8 cellular contexts compared by ENCODE assay signal in the genomic region with DNA sequence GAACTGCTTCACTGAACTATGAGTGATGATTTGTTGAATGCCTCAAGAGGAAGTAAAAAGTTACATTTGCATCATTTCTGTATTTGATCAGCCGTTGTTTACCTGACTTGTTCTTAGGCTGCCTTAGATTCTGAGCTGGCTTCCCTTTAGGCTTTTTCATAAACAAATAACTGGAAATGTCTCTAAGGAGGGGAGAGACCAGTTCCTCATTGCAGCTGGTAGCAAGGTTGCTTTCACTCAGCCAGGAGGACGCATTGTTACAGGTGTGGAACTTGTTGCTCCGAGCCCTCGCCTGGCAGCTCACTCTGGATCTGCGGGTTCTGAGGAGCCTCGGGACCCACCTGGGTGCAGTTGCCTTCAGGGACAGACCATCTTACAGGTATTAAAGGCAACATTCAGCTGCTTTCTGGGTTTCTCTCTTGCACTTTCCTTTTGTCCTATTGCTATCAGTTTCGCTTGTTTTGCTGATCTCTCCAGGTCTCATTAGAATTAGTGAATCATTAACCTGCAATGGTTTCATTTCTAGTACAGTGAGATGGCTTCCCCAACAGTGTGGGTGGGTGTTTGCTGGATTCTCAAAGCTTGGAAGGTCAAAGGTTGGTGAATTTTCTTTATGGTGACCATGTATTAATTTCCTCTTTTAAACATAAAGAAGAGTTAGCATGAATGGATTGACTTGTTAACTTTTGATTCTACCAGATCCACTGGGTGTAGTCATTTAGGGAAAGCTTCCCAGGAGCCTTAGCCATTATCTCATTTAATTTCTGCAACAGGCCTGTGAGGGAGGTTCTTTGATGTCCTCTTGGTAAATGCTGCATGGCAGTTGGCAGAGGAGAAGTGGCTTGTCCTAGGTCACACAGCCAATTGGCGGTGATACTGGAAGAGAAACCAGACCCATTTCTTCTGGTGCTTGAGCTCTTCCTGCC. TPM values are rescaled to one million over a fixed set of nuclear protein-coding genes. Genes with fewer than 3 reads are reported as not detected.
DNase-seq lines count a peak whose midpoint lies in the region; ATAC-seq, FAIRE-seq and TF ChIP-seq lines count a peak whose summit lies in the region.

A gene with protein sequence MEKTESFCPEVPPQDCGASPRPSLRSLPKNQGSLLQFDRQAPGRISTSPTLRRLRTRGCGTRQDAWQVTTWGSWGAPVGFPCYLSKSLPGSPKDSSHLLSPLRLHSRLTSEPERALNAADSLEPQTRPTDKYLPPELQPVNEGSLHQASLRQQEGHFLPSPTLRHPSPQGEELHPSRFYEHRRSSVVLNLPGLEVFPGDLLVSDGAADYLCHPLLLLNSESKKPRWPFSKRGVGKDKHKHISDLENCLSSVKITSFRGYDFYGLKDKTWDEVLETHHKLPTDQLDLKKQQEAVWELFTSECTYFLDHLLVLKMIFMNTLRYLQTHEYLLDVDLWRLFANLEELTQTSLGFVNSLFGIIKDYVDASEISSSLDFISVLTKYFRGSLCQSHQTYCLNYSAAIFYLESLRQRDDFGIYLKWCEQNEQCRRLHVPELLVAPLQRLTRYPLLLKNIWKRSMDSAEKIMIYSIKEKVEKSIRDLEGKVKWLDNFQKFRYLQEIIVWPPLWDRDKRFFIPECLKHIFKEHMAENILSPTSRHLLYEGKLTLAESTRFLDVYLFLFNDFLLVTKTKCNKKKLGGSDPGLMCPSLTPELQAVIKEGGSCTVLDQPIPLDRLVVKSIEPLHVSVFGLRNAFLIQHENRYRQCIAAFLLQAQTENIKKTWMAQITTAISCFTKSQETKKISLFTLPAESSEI (plus strand): TSS at position 236 of the 926 bp plus-strand sequence. CDS start 3,643 bp downstream, outside the sequence.

- H3K36me3 ChIP-seq in small intestine (ENCODE audit: control insufficient read depth in 2 of 2, insufficient read depth in 2 of 2, low read length in 2 of 2) = no peaks in the 10 kb centered on the region

- H3K9me3 ChIP-seq in small intestine (ENCODE audit: control insufficient read depth, low read depth) = no peaks in the 10 kb centered on the region

- no peaks in the 10 kb centered on the region for H3K36me3 Mint-ChIP-seq in mesothelial cell of epicardium

- intact Hi-C loops in posterior vena cava (cut with DNase I) = no loop called here

- no peak for TF ChIP-seq CTCF in mesothelial cell of epicardium (IDR thresholded peaks at IDR 0.05; ENCODE audit: unreplicated experiment)

- H3K9me3 Mint-ChIP-seq in mesothelial cell of epicardium = peaks cover 5% of the 10 kb centered on the region

- 26 to 59% (median 27%) methylated on average over 8 of the region's 8 CpGs for WGBS in small intestine, 3 donors

- no peaks in the 10 kb centered on the region for H3K27me3 Mint-ChIP-seq in mesothelial cell of epicardium (ENCODE audit: low read depth)

- H3K4me1 Mint-ChIP-seq in mesothelial cell of epicardium = no peaks in the 10 kb centered on the region

- H3K4me1 ChIP-seq in small intestine (ENCODE audit: control insufficient read depth in 2 of 2, insufficient read depth in 1 of 2, low read depth in 1 of 2, low read length in 1 of 2) = no peaks in the 10 kb centered on the region

- H3K27ac ChIP-seq in small intestine (ENCODE audit: low read depth in 1 of 2, low read length in 1 of 2) = peak within 1 kb of the TSS; percentile 79 to 93

- no peak within 1 kb of the TSS for H3K27ac Mint-ChIP-seq in mesothelial cell of epicardium

- DNase-seq in RCC 7860 (ENCODE audit: low spot score) (peak; percentile 17), small intestine (peak; percentile 91), mesothelial cell of epicardium (ENCODE audit: low spot score in 2 of 2, unreplicated experiment in 2 of 2) (no peak), posterior vena cava (ENCODE audit: low spot score) (no peak), NCI-H2171 treated with DMSO at 0.1 percent for 48 hours (lab: John Stamatoyannopoulos, UW) (no peak)
- DNase-seq in stimulated activated CD4-positive, alpha-beta T cell treated with anti-CD3 and anti-CD28 coated beads, Interleukin-2, amount 100 ng/mL, for 24 hours = no peak

- H3K27me3 ChIP-seq in small intestine (ENCODE audit: control insufficient read depth in 2 of 2, insufficient read depth in 2 of 2, low read length in 2 of 2) = no peaks in the 10 kb centered on the region

- no peak within 1 kb of the TSS for H3K4me3 Mint-ChIP-seq in mesothelial cell of epicardium

- H3K4me3 ChIP-seq in small intestine (ENCODE audit: low read depth in 1 of 2, low read length in 2 of 2) = peak within 1 kb of the TSS in 1 of 2 donors; percentile 52

- FAIRE-seq in RCC 7860 (lab: Jason Lieb, UNC) (no peak), small intestine (lab: Jason Lieb, UNC) (peak; percentile 83)

- ATAC-seq in GM19023 (IDR thresholded peaks at IDR 0.05; ENCODE audit: unreplicated experiment) (peak; percentile 91), HG02852 (IDR thresholded peaks at IDR 0.05; ENCODE audit: unreplicated experiment) (peak; percentile 84)

RNA-seq across cellular contexts. Expression of the gene that starts here (rescaled TPM):
- under 1 TPM in 2 of 3 donors, not detected in 1; 0.19 to 0.22 TPM for polyA plus RNA-seq in small intestine
- total RNA-seq in mesothelial cell of epicardium = not detected in 3 replicates
- not detected for total RNA-seq in posterior vena cava

Comparison
In these comparisons a context has a peak if more than half of its experiments do, and no peak if none do; other contexts are left out.
1. Peak in DNase-seq and H3K27ac ChIP-seq in small intestine; RNA of the gene not detected or under 1 TPM.